Comparison of ENCODE assay signal across 21 cellular contexts in genomic region chr7:158774916-158775315, GRCh38. TPM values are rescaled to one million over a fixed set of nuclear protein-coding genes. Genes with fewer than 3 reads are reported as not detected.
A peak's percentile ranks its signal among the peaks of the same experiment; 100 is the strongest.
DNase-seq lines count a peak whose midpoint lies in the region; ATAC-seq and TF ChIP-seq lines count a peak whose summit lies in the region.
"Had no signal": no experiment of that assay in that cellular context is flagged by ENCODE, and none has a peak within 500 bp of the region (broad histone marks: within the 10 kb centered on the region; RNA-seq: fewer than 3 reads in every experiment).

No MANE protein-coding gene starts in this region.

- CTCF ChIA-PET in AG04449 (lab: Yijun Ruan, JAX) (interaction anchor here (0.9 to 1.0 kb wide), 2 partner anchors 12 to 202 kb away, joined by 3 to 6 read pairs; no protein-coding TSS in a partner anchor), IMR-90 (lab: Yijun Ruan, JAX) (no interaction called here), RWPE1 (lab: Yijun Ruan, JAX) (no interaction called here)

- H4K20me1 ChIP-seq in IMR-90 (ENCODE audit: insufficient read depth, low read length): no peaks in the 10 kb centered on the region; the same call in 1 of the 2 replicates

- no peak overlapping the region; the same call in 1 of the 2 replicates for H3K4ac ChIP-seq in IMR-90 (ENCODE audit: low read depth, low read length)

- H2AK9ac ChIP-seq in IMR-90 (replicated peaks; ENCODE audit: low read depth, low read length, poor library complexity): no peak overlapping the region

- no peak overlapping the region for H3K23ac ChIP-seq in IMR-90 (ENCODE audit: low read depth, low read length)

- in situ Hi-C loops in IMR-90 (cut with MboI; ENCODE audit: low sequenced_read_pairs): no loop called here

- no peak overlapping the region for H3K18ac ChIP-seq in IMR-90 (ENCODE audit: low read depth, low read length)

- no peak for TF ChIP-seq POLR2A in IMR-90 (IDR thresholded peaks at IDR 0.05; ENCODE audit: low read depth, low read length)

- no peak overlapping the region for H4K5ac ChIP-seq in IMR-90 (ENCODE audit: low read depth, low read length)

- no peak for TF ChIP-seq CTCF in AG04449 (IDR thresholded peaks at IDR 0.05; ENCODE audit: insufficient read depth, low read length, missing control alignments)
- no peak for TF ChIP-seq CTCF in AG10803 (conservative IDR thresholded peaks at IDR 0.05; ENCODE audit: low read length)
- no peak for TF ChIP-seq CTCF in IMR-90 (conservative IDR thresholded peaks at IDR 0.05; ENCODE audit: low read depth, low read length)
- TF ChIP-seq CTCF in choroid plexus epithelial cell (conservative IDR thresholded peaks at IDR 0.05; ENCODE audit: low read depth, low read length): no peak
- TF ChIP-seq CTCF in RWPE1 (conservative IDR thresholded peaks at IDR 0.05; ENCODE audit: low read depth): no peak
- TF ChIP-seq CTCF in natural killer cell (IDR thresholded peaks at IDR 0.05): no peak

- no peak overlapping the region for H3K4me3 Mint-ChIP-seq in natural killer cell
- H3K4me3 Mint-ChIP-seq: CD14-positive monocyte, GM23338 had no signal

- no peaks in the 10 kb centered on the region for H3K9me3 Mint-ChIP-seq in natural killer cell
- H3K9me3 Mint-ChIP-seq: GM23338 had no signal

- DNase-seq in AG04449 (ENCODE audit: low read depth, low spot score): peak; percentile 9
- peak; percentile 18 for DNase-seq in AG10803 (ENCODE audit: low read depth)
- peak; percentile 39 for DNase-seq in IMR-90
- DNase-seq in choroid plexus epithelial cell (ENCODE audit: low read depth): peak; percentile 22
- no peak for DNase-seq in RWPE1 (ENCODE audit: low spot score)
- DNase-seq in natural killer cell: no peak
- DNase-seq: ACHN, COR-L47, DMS 273 treated with DMSO at 0.1 percent for 48 hours, DND-41, GDM1, NCI-H1105, NCI-H1694, NCI-H2081 treated with DMSO at 0.1 percent for 48 hours, Peyer's patch, Right ventricle myocardium superior had no signal

- BruUV-seq in IMR-90 (replicated peaks; lab: Mats Ljungman, UMichigan): no TSS peak

- H4K91ac ChIP-seq in IMR-90 (ENCODE audit: insufficient read depth, low read depth, low read length): no peak overlapping the region; the same call in 1 of the 2 replicates

- POLR2A ChIA-PET in AG04449 (lab: Yijun Ruan, JAX): no interaction called here
- POLR2A ChIA-PET in IMR-90 (lab: Charles Lee; ENCODE audit: unreplicated experiment): no interaction called here
- POLR2A ChIA-PET in RWPE1 (lab: Yijun Ruan, JAX; ENCODE audit: low non-redundant PET): no interaction called here

- no peak for TF ChIP-seq RAD21 in IMR-90 (IDR thresholded peaks at IDR 0.05; ENCODE audit: low read length)

- no peak overlapping the region for H3K4me2 ChIP-seq in IMR-90 (ENCODE audit: low read depth, low read length)
- H3K4me2 ChIP-seq: GM23338 had no signal

- no peaks in the 10 kb centered on the region for H3K27me3 Mint-ChIP-seq in natural killer cell (ENCODE audit: low read depth in 2 of 2)

- no peak overlapping the region for H2AK5ac ChIP-seq in IMR-90 (ENCODE audit: low read depth, low read length)

- H3K36me3 Mint-ChIP-seq in natural killer cell: no peaks in the 10 kb centered on the region

- H2AFZ ChIP-seq in IMR-90 (replicated peaks; ENCODE audit: low read length, poor library complexity): no peak overlapping the region
- H2AFZ ChIP-seq: GM23338 had no signal

- intact Hi-C loops in IMR-90 (cut with micrococcal nuclease) (no loop called here), natural killer cell (cut with micrococcal nuclease) (no loop called here)

- no peak overlapping the region for H3K14ac ChIP-seq in IMR-90 (replicated peaks; ENCODE audit: low read depth, low read length)

- H2BK120ac ChIP-seq in IMR-90 (ENCODE audit: low read depth, low read length): no peak overlapping the region

- no peak overlapping the region for H3K4me3 ChIP-seq in AG04449 (ENCODE audit: low read depth, low read length)
- H3K4me3 ChIP-seq in AG10803 (ENCODE audit: low read length): no peak overlapping the region
- H3K4me3 ChIP-seq in IMR-90 (ENCODE audit: insufficient read depth, low read depth, low read length): no peak overlapping the region
- H3K4me3 ChIP-seq in choroid plexus epithelial cell (ENCODE audit: low read depth, low read length): no peak overlapping the region
- H3K4me3 ChIP-seq: GM23338, K562, Peyer's patch had no signal

- H2BK20ac ChIP-seq in IMR-90 (ENCODE audit: low read depth, low read length): no peak overlapping the region

- H3K4me1 ChIP-seq in IMR-90 (ENCODE audit: control insufficient read depth, insufficient read depth, low read length): peaks cover 8% of the 10 kb centered on the region

- H3K9ac ChIP-seq in IMR-90 (ENCODE audit: low read depth, low read length): no peak overlapping the region

- H4K8ac ChIP-seq in IMR-90 (ENCODE audit: low read depth in 2 of 2, low read length in 2 of 2): no peak overlapping the region

- no peak overlapping the region for H2BK15ac ChIP-seq in IMR-90 (ENCODE audit: low read depth, low read length)

- H3K27ac ChIP-seq in IMR-90 (ENCODE audit: insufficient read depth, low read length) (no peak overlapping the region), RWPE1 (no peak overlapping the region)
- H3K27ac ChIP-seq: Peyer's patch had no signal

- peaks cover 30 to 39% of the 10 kb centered on the region in 2 donors for H3K4me1 Mint-ChIP-seq in natural killer cell
- H3K4me1 Mint-ChIP-seq: CD14-positive monocyte had no signal

- dilution Hi-C loops in IMR-90 (cut with HindIII; ENCODE audit: low sequenced_read_pairs, unreplicated experiment): no loop called here

- no peak overlapping the region for H3K56ac ChIP-seq in IMR-90 (ENCODE audit: extremely low read depth, insufficient read depth, low read length)

- peaks cover 11 to 20% of the 10 kb centered on the region in 2 experiments for H3K79me1 ChIP-seq in IMR-90 (ENCODE audit: low read depth in 1 of 2, low read length in 2 of 2)

- H3K9me3 ChIP-seq in IMR-90 (ENCODE audit: control insufficient read depth, insufficient read depth, low read length): no peaks in the 10 kb centered on the region
- H3K9me3 ChIP-seq: Peyer's patch had no signal

- WGBS in IMR-90 (ENCODE audit: extremely low coverage in 2 of 2, insufficient read length in 1 of 2), 2 experiments: 83% methylated on average over 1 of the region's 5 CpGs; no CpG with 5 or more reads in 1 of the 2 experiments

- H3K9me1 ChIP-seq in IMR-90 (ENCODE audit: insufficient read depth, low read length): peaks cover 7% of the 10 kb centered on the region; the same call in 1 of the 2 replicates

- no peaks in the 10 kb centered on the region for H3K27me3 ChIP-seq in IMR-90 (ENCODE audit: control insufficient read depth, insufficient read depth, low read length)
- H3K27me3 ChIP-seq: Peyer's patch had no signal

- no peak overlapping the region for H3K27ac Mint-ChIP-seq in natural killer cell
- H3K27ac Mint-ChIP-seq: GM23338 had no signal

- peak; percentile 38 for ATAC-seq in IMR-90 (ENCODE audit: low read depth)
- no peak for ATAC-seq in HG03521 (IDR thresholded peaks at IDR 0.05; ENCODE audit: unreplicated experiment)
- ATAC-seq in natural killer cell: no peak
- ATAC-seq: GM23338, HCT116, K562 had no signal

- peaks cover 12% of the 10 kb centered on the region for H3K36me3 ChIP-seq in IMR-90 (ENCODE audit: control insufficient read depth, insufficient read depth, low read length)

- no peak overlapping the region for H2BK5ac ChIP-seq in IMR-90 (ENCODE audit: low read depth, low read length, poor library complexity, severe bottlenecking)

TF ChIP-seq in IMR-90, 13 proteins besides CTCF, POLR2A, EP300 and RAD21:
- TF ChIP-seq CEBPB (IDR thresholded peaks at IDR 0.05; ENCODE audit: low read depth, low read length) (peak; percentile 70; the same call in 1 of the 2 replicates), SMC3 (IDR thresholded peaks at IDR 0.05; ENCODE audit: low read depth, low read length) (no peak), CHD1 (IDR thresholded peaks at IDR 0.05; ENCODE audit: low read depth, low read length) (no peak), MAZ (IDR thresholded peaks at IDR 0.05; ENCODE audit: borderline replicate concordance, low read depth, low read length) (no peak), RFX5 (IDR thresholded peaks at IDR 0.05; ENCODE audit: low read depth, low read length) (no peak), USF2 (IDR thresholded peaks at IDR 0.05; ENCODE audit: low read depth, low read length) (no peak), FOS (IDR thresholded peaks at IDR 0.05; ENCODE audit: low read depth, low read length) (no peak)

RNA-seq across cellular contexts. Expression of gene ESYT2, which starts 54.4 kb away (rescaled TPM):
- total RNA-seq in IMR-90 (2012; rRNA removed) (64.4 and 69.9 TPM in 2 replicates), natural killer cell (100 to 1,000 TPM; 137 to 163 (median 160) TPM)
- 23.7 and 26.7 TPM in 2 replicates for polyA plus RNA-seq in IMR-90 (2012; rRNA removed)
- 7.2 and 17.1 TPM in 2 replicates for polyA plus RNA-seq in IMR-90 (2012; cell fraction: cytosol; rRNA removed)
- 19.8 and 30.4 TPM in 2 replicates for polyA plus RNA-seq in IMR-90 (2012; cell fraction: nucleus; rRNA removed; ENCODE audit: low replicate concordance)

Comparison
In these comparisons a context has a peak if more than half of its experiments do, and no peak if none do; other contexts are left out.
1. DNase-seq: peak in AG04449 (single experiment), AG10803 (single experiment), IMR-90 (single experiment) and choroid plexus epithelial cell (single experiment); none in RWPE1 (single experiment) and natural killer cell (single experiment).